Comparison of ENCODE assay signal across 1 cellular context in the genomic region with DNA sequence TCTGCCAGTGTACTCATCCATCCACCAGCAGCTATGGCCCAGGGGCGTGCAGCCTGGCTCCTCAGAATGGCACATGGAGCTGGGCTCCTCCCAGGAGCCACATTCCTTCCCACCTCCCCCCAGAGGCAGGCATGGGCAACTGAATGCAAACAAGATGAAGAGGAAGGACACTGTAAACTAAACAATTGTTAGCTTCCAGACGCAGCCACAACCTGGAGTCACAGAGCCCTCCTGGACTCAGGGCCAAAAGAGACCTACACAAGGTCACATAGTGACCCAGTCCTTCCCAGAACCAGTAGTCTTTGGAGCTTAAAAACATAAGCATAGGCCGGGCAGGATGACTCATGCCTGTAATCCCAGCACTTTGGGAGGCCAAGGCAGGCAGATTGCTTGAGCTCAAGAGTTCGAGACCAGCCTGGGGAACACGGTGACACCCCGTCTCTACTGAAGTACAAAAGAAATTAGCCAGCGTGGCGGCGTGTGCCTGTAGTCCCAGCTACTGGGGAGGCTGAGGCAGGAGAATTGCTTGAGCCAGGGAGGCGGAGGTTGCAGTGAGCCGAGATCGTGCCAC.
TF ChIP-seq lines count a peak whose summit lies in the region.

No MANE protein-coding gene starts in this region.

TF ChIP-seq in K562, 482 proteins besides CTCF, POLR2A, EP300 and RAD21 (continued from another document and continues in another):
- TF ChIP-seq, protein P1, sequence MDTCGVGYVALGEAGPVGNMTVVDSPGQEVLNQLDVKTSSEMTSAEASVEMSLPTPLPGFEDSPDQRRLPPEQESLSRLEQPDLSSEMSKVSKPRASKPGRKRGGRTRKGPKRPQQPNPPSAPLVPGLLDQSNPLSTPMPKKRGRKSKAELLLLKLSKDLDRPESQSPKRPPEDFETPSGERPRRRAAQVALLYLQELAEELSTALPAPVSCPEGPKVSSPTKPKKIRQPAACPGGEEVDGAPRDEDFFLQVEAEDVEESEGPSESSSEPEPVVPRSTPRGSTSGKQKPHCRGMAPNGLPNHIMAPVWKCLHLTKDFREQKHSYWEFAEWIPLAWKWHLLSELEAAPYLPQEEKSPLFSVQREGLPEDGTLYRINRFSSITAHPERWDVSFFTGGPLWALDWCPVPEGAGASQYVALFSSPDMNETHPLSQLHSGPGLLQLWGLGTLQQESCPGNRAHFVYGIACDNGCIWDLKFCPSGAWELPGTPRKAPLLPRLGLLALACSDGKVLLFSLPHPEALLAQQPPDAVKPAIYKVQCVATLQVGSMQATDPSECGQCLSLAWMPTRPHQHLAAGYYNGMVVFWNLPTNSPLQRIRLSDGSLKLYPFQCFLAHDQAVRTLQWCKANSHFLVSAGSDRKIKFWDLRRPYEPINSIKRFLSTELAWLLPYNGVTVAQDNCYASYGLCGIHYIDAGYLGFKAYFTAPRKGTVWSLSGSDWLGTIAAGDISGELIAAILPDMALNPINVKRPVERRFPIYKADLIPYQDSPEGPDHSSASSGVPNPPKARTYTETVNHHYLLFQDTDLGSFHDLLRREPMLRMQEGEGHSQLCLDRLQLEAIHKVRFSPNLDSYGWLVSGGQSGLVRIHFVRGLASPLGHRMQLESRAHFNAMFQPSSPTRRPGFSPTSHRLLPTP (IDR thresholded peaks at IDR 0.05; ENCODE audit: borderline replicate concordance, extremely low read depth, insufficient read length), result no peak
- TF ChIP-seq STAT5B (CRISPR knock-in tag; IDR thresholded peaks at IDR 0.05) (no peak), ZFP1 (CRISPR knock-in tag; IDR thresholded peaks at IDR 0.05) (no peak), PURB (CRISPR knock-in tag; IDR thresholded peaks at IDR 0.05; ENCODE audit: low read depth) (peak; percentile 63; the same call in 1 of the 2 replicates), XRCC5 (IDR thresholded peaks at IDR 0.05; ENCODE audit: low read depth, low read length) (no peak), SLC30A9 (CRISPR knock-in tag; IDR thresholded peaks at IDR 0.05) (no peak), POLR2B (IDR thresholded peaks at IDR 0.05; ENCODE audit: low read depth, partially characterized antibody) (no peak), ESRRA (IDR thresholded peaks at IDR 0.05; ENCODE audit: borderline replicate concordance, low read depth) (0 out of 2 replicates have a peak, but pooled peaks have one; percentile 23), TRIM28 (IDR thresholded peaks at IDR 0.05) (no peak), NR2F6 (CRISPR knock-in tag; IDR thresholded peaks at IDR 0.05) (no peak), BRCA1 (IDR thresholded peaks at IDR 0.05) (no peak), BRCA1 (CRISPR knock-in tag; IDR thresholded peaks at IDR 0.05) (no peak), LCOR (CRISPR knock-in tag; IDR thresholded peaks at IDR 0.05) (no peak), RBM39 (optimal IDR thresholded peaks at IDR 0.05; ENCODE audit: low read depth, low read length) (no peak), TEAD1 (CRISPR knock-in tag; IDR thresholded peaks at IDR 0.05) (peak in 1 of 2 experiments; percentile 84; a peak in 1 of 4 replicates), ZNF165 (CRISPR knock-in tag; IDR thresholded peaks at IDR 0.05; ENCODE audit: borderline replicate concordance) (no peak), ESRRB (CRISPR knock-in tag; IDR thresholded peaks at IDR 0.05; ENCODE audit: borderline replicate concordance) (no peak), ZKSCAN1 (IDR thresholded peaks at IDR 0.05; ENCODE audit: low read depth, low read length) (no peak), RBM17 (IDR thresholded peaks at IDR 0.05; ENCODE audit: borderline replicate concordance, low read depth, low read length) (no peak), NFXL1 (CRISPR knock-in tag; IDR thresholded peaks at IDR 0.05) (no peak), CHCHD3 (CRISPR knock-in tag; IDR thresholded peaks at IDR 0.05) (no peak), NFIX (CRISPR knock-in tag; IDR thresholded peaks at IDR 0.05; ENCODE audit: low read depth) (no peak), POLR3G (IDR thresholded peaks at IDR 0.05; ENCODE audit: extremely low read depth, insufficient read length, insufficient replicate concordance) (no peak), ZZZ3 (IDR thresholded peaks at IDR 0.05) (no peak)
- TF ChIP-seq, protein P2, sequence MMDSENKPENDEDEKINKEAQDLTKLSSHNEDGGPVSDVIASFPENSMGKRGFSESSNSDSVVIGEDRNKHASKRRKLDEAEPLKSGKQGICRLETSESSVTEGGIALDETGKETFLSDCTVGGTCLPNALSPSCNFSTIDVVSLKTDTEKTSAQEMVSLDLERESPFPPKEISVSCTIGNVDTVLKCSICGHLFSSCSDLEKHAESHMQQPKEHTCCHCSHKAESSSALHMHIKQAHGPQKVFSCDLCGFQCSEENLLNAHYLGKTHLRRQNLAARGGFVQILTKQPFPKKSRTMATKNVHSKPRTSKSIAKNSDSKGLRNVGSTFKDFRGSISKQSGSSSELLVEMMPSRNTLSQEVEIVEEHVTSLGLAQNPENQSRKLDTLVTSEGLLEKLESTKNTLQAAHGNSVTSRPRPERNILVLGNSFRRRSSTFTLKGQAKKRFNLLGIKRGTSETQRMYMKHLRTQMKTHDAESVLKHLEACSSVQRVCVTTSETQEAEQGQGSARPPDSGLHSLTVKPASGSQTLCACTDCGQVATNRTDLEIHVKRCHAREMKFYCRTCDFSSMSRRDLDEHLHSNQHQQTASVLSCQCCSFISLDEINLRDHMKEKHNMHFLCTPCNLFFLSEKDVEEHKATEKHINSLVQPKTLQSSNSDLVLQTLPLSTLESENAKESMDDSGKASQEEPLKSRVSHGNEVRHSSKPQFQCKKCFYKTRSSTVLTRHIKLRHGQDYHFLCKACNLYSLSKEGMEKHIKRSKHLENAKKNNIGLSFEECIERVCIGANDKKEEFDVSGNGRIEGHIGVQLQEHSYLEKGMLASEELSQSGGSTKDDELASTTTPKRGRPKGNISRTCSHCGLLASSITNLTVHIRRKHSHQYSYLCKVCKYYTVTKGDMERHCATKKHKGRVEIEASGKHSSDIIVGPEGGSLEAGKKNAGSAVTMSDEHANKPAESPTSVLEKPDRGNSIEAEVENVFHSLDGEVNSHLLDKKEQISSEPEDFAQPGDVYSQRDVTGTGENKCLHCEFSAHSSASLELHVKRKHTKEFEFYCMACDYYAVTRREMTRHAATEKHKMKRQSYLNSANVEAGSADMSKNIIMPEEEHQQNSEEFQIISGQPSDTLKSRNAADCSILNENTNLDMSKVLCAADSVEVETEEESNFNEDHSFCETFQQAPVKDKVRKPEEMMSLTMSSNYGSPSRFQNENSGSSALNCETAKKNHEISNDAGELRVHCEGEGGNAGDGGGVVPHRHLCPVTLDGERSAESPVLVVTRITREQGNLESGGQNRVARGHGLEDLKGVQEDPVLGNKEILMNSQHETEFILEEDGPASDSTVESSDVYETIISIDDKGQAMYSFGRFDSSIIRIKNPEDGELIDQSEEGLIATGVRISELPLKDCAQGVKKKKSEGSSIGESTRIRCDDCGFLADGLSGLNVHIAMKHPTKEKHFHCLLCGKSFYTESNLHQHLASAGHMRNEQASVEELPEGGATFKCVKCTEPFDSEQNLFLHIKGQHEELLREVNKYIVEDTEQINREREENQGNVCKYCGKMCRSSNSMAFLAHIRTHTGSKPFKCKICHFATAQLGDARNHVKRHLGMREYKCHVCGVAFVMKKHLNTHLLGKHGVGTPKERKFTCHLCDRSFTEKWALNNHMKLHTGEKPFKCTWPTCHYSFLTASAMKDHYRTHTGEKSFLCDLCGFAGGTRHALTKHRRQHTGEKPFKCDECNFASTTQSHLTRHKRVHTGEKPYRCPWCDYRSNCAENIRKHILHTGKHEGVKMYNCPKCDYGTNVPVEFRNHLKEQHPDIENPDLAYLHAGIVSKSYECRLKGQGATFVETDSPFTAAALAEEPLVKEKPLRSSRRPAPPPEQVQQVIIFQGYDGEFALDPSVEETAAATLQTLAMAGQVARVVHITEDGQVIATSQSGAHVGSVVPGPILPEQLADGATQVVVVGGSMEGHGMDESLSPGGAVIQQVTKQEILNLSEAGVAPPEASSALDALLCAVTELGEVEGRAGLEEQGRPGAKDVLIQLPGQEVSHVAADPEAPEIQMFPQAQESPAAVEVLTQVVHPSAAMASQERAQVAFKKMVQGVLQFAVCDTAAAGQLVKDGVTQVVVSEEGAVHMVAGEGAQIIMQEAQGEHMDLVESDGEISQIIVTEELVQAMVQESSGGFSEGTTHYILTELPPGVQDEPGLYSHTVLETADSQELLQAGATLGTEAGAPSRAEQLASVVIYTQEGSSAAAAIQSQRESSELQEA (IDR thresholded peaks at IDR 0.05; ENCODE audit: low read depth), result no peak
- TF ChIP-seq, protein P3, sequence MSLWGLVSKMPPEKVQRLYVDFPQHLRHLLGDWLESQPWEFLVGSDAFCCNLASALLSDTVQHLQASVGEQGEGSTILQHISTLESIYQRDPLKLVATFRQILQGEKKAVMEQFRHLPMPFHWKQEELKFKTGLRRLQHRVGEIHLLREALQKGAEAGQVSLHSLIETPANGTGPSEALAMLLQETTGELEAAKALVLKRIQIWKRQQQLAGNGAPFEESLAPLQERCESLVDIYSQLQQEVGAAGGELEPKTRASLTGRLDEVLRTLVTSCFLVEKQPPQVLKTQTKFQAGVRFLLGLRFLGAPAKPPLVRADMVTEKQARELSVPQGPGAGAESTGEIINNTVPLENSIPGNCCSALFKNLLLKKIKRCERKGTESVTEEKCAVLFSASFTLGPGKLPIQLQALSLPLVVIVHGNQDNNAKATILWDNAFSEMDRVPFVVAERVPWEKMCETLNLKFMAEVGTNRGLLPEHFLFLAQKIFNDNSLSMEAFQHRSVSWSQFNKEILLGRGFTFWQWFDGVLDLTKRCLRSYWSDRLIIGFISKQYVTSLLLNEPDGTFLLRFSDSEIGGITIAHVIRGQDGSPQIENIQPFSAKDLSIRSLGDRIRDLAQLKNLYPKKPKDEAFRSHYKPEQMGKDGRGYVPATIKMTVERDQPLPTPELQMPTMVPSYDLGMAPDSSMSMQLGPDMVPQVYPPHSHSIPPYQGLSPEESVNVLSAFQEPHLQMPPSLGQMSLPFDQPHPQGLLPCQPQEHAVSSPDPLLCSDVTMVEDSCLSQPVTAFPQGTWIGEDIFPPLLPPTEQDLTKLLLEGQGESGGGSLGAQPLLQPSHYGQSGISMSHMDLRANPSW (CRISPR knock-in tag; IDR thresholded peaks at IDR 0.05), result no peak
- TF ChIP-seq, protein P4, sequence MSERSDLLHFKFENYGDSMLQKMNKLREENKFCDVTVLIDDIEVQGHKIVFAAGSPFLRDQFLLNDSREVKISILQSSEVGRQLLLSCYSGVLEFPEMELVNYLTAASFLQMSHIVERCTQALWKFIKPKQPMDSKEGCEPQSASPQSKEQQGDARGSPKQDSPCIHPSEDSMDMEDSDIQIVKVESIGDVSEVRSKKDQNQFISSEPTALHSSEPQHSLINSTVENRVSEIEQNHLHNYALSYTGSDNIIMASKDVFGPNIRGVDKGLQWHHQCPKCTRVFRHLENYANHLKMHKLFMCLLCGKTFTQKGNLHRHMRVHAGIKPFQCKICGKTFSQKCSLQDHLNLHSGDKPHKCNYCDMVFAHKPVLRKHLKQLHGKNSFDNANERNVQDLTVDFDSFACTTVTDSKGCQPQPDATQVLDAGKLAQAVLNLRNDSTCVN (CRISPR knock-in tag; IDR thresholded peaks at IDR 0.05), result no peak
- TF ChIP-seq, protein P5, sequence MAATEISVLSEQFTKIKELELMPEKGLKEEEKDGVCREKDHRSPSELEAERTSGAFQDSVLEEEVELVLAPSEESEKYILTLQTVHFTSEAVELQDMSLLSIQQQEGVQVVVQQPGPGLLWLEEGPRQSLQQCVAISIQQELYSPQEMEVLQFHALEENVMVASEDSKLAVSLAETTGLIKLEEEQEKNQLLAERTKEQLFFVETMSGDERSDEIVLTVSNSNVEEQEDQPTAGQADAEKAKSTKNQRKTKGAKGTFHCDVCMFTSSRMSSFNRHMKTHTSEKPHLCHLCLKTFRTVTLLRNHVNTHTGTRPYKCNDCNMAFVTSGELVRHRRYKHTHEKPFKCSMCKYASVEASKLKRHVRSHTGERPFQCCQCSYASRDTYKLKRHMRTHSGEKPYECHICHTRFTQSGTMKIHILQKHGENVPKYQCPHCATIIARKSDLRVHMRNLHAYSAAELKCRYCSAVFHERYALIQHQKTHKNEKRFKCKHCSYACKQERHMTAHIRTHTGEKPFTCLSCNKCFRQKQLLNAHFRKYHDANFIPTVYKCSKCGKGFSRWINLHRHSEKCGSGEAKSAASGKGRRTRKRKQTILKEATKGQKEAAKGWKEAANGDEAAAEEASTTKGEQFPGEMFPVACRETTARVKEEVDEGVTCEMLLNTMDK (IDR thresholded peaks at IDR 0.05; ENCODE audit: borderline replicate concordance, insufficient read depth, low read depth, low read length, poor library complexity, severe bottlenecking), result no peak
- TF ChIP-seq, protein P6, sequence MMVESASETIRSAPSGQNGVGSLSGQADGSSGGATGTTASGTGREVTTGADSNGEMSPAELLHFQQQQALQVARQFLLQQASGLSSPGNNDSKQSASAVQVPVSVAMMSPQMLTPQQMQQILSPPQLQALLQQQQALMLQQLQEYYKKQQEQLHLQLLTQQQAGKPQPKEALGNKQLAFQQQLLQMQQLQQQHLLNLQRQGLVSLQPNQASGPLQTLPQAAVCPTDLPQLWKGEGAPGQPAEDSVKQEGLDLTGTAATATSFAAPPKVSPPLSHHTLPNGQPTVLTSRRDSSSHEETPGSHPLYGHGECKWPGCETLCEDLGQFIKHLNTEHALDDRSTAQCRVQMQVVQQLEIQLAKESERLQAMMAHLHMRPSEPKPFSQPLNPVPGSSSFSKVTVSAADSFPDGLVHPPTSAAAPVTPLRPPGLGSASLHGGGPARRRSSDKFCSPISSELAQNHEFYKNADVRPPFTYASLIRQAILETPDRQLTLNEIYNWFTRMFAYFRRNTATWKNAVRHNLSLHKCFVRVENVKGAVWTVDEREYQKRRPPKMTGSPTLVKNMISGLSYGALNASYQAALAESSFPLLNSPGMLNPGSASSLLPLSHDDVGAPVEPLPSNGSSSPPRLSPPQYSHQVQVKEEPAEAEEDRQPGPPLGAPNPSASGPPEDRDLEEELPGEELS (CRISPR knock-in tag; IDR thresholded peaks at IDR 0.05; ENCODE audit: borderline replicate concordance), result 0 out of 2 replicates have a peak, but pooled peaks have one; percentile 42
- TF ChIP-seq, protein P7, sequence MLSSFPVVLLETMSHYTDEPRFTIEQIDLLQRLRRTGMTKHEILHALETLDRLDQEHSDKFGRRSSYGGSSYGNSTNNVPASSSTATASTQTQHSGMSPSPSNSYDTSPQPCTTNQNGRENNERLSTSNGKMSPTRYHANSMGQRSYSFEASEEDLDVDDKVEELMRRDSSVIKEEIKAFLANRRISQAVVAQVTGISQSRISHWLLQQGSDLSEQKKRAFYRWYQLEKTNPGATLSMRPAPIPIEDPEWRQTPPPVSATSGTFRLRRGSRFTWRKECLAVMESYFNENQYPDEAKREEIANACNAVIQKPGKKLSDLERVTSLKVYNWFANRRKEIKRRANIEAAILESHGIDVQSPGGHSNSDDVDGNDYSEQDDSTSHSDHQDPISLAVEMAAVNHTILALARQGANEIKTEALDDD (IDR thresholded peaks at IDR 0.05), result no peak
- TF ChIP-seq, protein P8, sequence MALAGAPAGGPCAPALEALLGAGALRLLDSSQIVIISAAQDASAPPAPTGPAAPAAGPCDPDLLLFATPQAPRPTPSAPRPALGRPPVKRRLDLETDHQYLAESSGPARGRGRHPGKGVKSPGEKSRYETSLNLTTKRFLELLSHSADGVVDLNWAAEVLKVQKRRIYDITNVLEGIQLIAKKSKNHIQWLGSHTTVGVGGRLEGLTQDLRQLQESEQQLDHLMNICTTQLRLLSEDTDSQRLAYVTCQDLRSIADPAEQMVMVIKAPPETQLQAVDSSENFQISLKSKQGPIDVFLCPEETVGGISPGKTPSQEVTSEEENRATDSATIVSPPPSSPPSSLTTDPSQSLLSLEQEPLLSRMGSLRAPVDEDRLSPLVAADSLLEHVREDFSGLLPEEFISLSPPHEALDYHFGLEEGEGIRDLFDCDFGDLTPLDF (CRISPR knock-in tag; IDR thresholded peaks at IDR 0.05), result no peak
- TF ChIP-seq, protein P9, sequence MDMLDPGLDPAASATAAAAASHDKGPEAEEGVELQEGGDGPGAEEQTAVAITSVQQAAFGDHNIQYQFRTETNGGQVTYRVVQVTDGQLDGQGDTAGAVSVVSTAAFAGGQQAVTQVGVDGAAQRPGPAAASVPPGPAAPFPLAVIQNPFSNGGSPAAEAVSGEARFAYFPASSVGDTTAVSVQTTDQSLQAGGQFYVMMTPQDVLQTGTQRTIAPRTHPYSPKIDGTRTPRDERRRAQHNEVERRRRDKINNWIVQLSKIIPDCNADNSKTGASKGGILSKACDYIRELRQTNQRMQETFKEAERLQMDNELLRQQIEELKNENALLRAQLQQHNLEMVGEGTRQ (CRISPR knock-in tag; IDR thresholded peaks at IDR 0.05), result no peak
